Comparison of ENCODE assay signal across 22 cellular contexts in genomic region chr16:84816485-84816884, GRCh38. TPM values are rescaled to one million over a fixed set of nuclear protein-coding genes. Genes with fewer than 3 reads are reported as not detected.
DNase-seq lines count a peak whose midpoint lies in the region; ATAC-seq, FAIRE-seq and TF ChIP-seq lines count a peak whose summit lies in the region.
"Had no signal": no experiment of that assay in that cellular context is flagged by ENCODE, and none has a peak within 500 bp of the region (broad histone marks: within the 10 kb centered on the region; RNA-seq: fewer than 3 reads in every experiment).

No MANE protein-coding gene starts in this region.

- no peak for ATAC-seq in mucosa of descending colon
- ATAC-seq: A549, GM12878 had no signal

- no peak for TF ChIP-seq EP300 in suprapubic skin (IDR thresholded peaks at IDR 0.05)

- WGBS in suprapubic skin: 80% methylated on average over 10 of the region's 10 CpGs

- FAIRE-seq in GM12892 (lab: Jason Lieb, UNC): no peak
- FAIRE-seq: A549, GM12878, GM19239 had no signal

- H4K20me1 ChIP-seq in BLaER1 treated with 17β-estradiol and CSF1 and Interleukin-3, amounts not matched to agents 10 nM and 100 nM: peaks cover 0 to 16% (median 15%) of the 10 kb centered on the region in 11 experiments; a peak in 15 of 22 replicates

- no peak overlapping the region; a peak in 1 of 22 replicates for H3K27ac ChIP-seq in BLaER1 treated with 17β-estradiol and CSF1 and Interleukin-3, amounts not matched to agents 10 nM and 100 nM
- peak overlapping the region; percentile 48 for H3K27ac ChIP-seq in suprapubic skin
- H3K27ac ChIP-seq: 22Rv1, A549 had no signal

- peaks cover 0 to 7% (median 0%) of the 10 kb centered on the region in 11 experiments; a peak in 5 of 22 replicates for H3K9me3 ChIP-seq in BLaER1 treated with 17β-estradiol and CSF1 and Interleukin-3, amounts not matched to agents 10 nM and 100 nM (replicated peaks in 1 of 11)
- H3K9me3 ChIP-seq in mucosa of descending colon (no peaks in the 10 kb centered on the region), suprapubic skin (no peaks in the 10 kb centered on the region)
- H3K9me3 ChIP-seq: A549 had no signal

- no peak overlapping the region for H3K9ac ChIP-seq in BLaER1 treated with 17β-estradiol and CSF1 and Interleukin-3, amounts not matched to agents 10 nM and 100 nM

- peak overlapping the region in 8 of 11 experiments; percentile 4 to 95 (median 25); a peak in 9 of 22 replicates for H3K4me2 ChIP-seq in BLaER1 treated with 17β-estradiol and CSF1 and Interleukin-3, amounts not matched to agents 10 nM and 100 nM
- H3K4me2 ChIP-seq: A549 had no signal

- intact Hi-C loops in mucosa of descending colon (cut with DNase I, micrococcal nuclease): no loop called here

- no peak for TF ChIP-seq POLR2A in suprapubic skin (IDR thresholded peaks at IDR 0.05)
- TF ChIP-seq POLR2A in GM12892 (IDR thresholded peaks at IDR 0.05; ENCODE audit: low read depth, low read length): no peak

- peaks cover 0 to 16% (median 8%) of the 10 kb centered on the region in 11 experiments; a peak in 11 of 22 replicates for H3K27me3 ChIP-seq in BLaER1 treated with 17β-estradiol and CSF1 and Interleukin-3, amounts not matched to agents 10 nM and 100 nM
- no peaks in the 10 kb centered on the region for H3K27me3 ChIP-seq in suprapubic skin

- TF ChIP-seq CTCF in mucosa of descending colon (IDR thresholded peaks at IDR 0.05) (no peak), suprapubic skin (IDR thresholded peaks at IDR 0.05) (no peak)

- DNase-seq in mucosa of descending colon (peak in 2 of 3 donors; percentile 5 to 22), suprapubic skin (ENCODE audit: low spot score in 2 of 2) (no peak), GM12892 (ENCODE audit: insufficient read length) (no peak)
- no peak for DNase-seq in activated CD4-positive, alpha-beta T cell treated with anti-CD3 and anti-CD28 coated beads for 4 hours
- DNase-seq: AML-193; C1 segment of cervical spinal cord; CD4-positive, alpha-beta memory T cell; CD4-positive, CD25-positive, alpha-beta regulatory T cell; CD8-positive, alpha-beta memory T cell; COR-L47; DMS 273 treated with DMSO at 0.1 percent for 48 hours; DMS153; DMS53; DMS79; DND-41; EL; GDM1 had no signal

- H3K36me3 ChIP-seq in BLaER1 treated with 17β-estradiol and CSF1 and Interleukin-3, amounts not matched to agents 10 nM and 100 nM: no peaks in the 10 kb centered on the region
- H3K36me3 ChIP-seq in mucosa of descending colon (ENCODE audit: low read depth) (no peaks in the 10 kb centered on the region), suprapubic skin (no peaks in the 10 kb centered on the region)

- no peak overlapping the region for H3K4me3 ChIP-seq in BLaER1 treated with 17β-estradiol and CSF1 and Interleukin-3, amounts not matched to agents 10 nM and 100 nM
- H3K4me3 ChIP-seq in mucosa of descending colon: no peak overlapping the region
- no peak overlapping the region for H3K4me3 ChIP-seq in suprapubic skin
- H3K4me3 ChIP-seq: A549, GM12878 had no signal

- peaks cover 18 to 86% (median 65%) of the 10 kb centered on the region in 10 experiments for H3K4me1 ChIP-seq in BLaER1 treated with 17β-estradiol and CSF1 and Interleukin-3, amounts not matched to agents 10 nM and 100 nM
- H3K4me1 ChIP-seq in mucosa of descending colon (ENCODE audit: low read depth): peaks cover 13% of the 10 kb centered on the region
- H3K4me1 ChIP-seq in suprapubic skin: peaks cover 26% of the 10 kb centered on the region

RNA-seq across cellular contexts. Expression of gene CRISPLD2, which starts 3.3 kb away (rescaled TPM):
- total RNA-seq in mucosa of descending colon (100 to 1,000 TPM in 1 of 3 donors, 10 to 100 TPM in 2; 10.5 to 114 (median 38.7) TPM), suprapubic skin (100 to 1,000 TPM in 1 of 4 donors, 10 to 100 TPM in 3; 54.9 to 109 (median 63.4) TPM)
- not detected for polyA plus RNA-seq in GM12892 (2012; ENCODE audit: missing spikeins)

Comparison
In these comparisons a context has a peak if more than half of its experiments do, and no peak if none do; other contexts are left out.
1. DNase-seq: peak in mucosa of descending colon (2 of 3); none in suprapubic skin (0 of 2), activated CD4-positive, alpha-beta T cell treated with anti-CD3 and anti-CD28 coated beads for 4 hours (0 of 2) and GM12892 (single experiment).